ENCODE assay signal across 8 cellular contexts in the genomic region with DNA sequence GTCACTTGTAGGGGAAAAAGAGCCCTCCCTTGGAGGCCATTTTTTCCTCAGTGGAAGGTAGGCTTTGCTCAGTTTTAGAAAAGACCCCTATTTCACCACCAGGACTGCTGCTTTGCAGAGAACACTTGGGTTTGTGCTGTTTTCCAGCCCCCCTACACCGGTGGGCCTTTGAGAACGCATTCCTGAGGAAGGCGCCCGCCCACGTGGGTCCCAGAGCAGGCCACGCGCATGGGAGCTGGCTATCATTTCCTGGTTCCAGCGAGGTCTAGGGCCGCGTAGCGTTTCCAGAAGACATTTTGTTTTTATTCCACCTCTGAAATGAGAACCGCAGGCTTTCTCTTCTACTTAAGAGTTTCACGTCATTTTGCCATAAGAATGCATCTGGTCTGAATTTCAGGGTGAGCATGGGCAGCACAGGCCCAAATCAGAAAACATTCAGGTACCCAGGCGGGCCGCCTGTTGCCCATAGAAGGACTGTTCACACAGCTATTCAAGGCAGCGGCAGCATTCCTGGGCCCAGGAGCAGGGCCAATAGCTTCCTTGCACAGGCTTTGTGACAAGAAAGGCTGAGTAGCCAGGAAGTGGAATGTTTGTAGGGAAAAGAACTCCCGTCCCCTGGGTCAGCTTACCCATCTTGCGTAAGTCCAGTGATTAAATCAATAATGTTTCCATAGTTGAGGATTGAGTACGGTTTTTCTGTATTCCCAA. TPM values are rescaled to one million over a fixed set of nuclear protein-coding genes. Genes with fewer than 3 reads are reported as not detected.
DNase-seq lines count a peak whose midpoint lies in the region; ATAC-seq and TF ChIP-seq lines count a peak whose summit lies in the region.

No MANE protein-coding gene starts in this region.

- no peak for TF ChIP-seq CTCF in glutamatergic neuron (IDR thresholded peaks at IDR 0.05; ENCODE audit: partially characterized antibody, unreplicated experiment)
- TF ChIP-seq CTCF in neutrophil (IDR thresholded peaks at IDR 0.05), result no peak

- H3K4me1 ChIP-seq in neutrophil (ENCODE audit: control insufficient read depth in 1 of 2, insufficient read depth in 1 of 2, low read depth in 1 of 2, low read length in 1 of 2), result peaks cover 16 to 38% of the 10 kb centered on the region in 2 experiments

- DNase-seq in activated T-cell treated with anti-CD3 and anti-CD28 coated beads for 1 hour (ENCODE audit: low read depth) (peak; percentile 19), activated T-cell treated with anti-CD3 and anti-CD28 coated beads for 4 hours (no peak), glutamatergic neuron (no peak), NCI-H82 (lab: John Stamatoyannopoulos, UW) (no peak)
- no peak for DNase-seq in activated T-helper 2 cell treated with anti-CD3 and anti-CD28 coated beads, Interferon-gamma antibody, Interleukin-2, Interleukin-4, amounts not matched to agents 10 μg/mL and 5 μg/mL and 100 μg/mL, durations not matched to agents 14 hours and 24 hours and 36 hours (ENCODE audit: low spot score)

- ATAC-seq in GM19467 (IDR thresholded peaks at IDR 0.05; ENCODE audit: unreplicated experiment), result no peak
- no peak for ATAC-seq in GM21717 (IDR thresholded peaks at IDR 0.05; ENCODE audit: unreplicated experiment)

- H3K36me3 ChIP-seq in neutrophil, result peaks cover 2% of the 10 kb centered on the region

- peak overlapping the region; percentile 76 for H3K4me3 Mint-ChIP-seq in activated T-helper 2 cell treated with anti-CD3 and anti-CD28 coated beads, Interferon-gamma antibody, Interleukin-2, Interleukin-4, amounts not matched to agents 10 μg/mL and 5 μg/mL and 100 μg/mL, durations not matched to agents 14 hours and 24 hours and 36 hours (ENCODE audit: low read depth)
- H3K4me3 Mint-ChIP-seq in glutamatergic neuron (ENCODE audit: unreplicated experiment), result peak overlapping the region; percentile 76

- H3K4me3 ChIP-seq in neutrophil (ENCODE audit: low read depth in 1 of 2, low read length in 1 of 2), result peak overlapping the region; percentile 98 to 100

- intact Hi-C loops in activated T-helper 2 cell treated with anti-CD3 and anti-CD28 coated beads, Interferon-gamma antibody, Interleukin-2, Interleukin-4, amounts not matched to agents 10 μg/mL and 5 μg/mL and 100 μg/mL, durations not matched to agents 14 hours and 24 hours and 36 hours (cut with micrococcal nuclease), result loop anchor here (1.0 to 2.0 kb wide), 3 partner anchors 9 to 49 kb away; a partner anchor contains a TSS

- H3K27me3 Mint-ChIP-seq in activated T-helper 2 cell treated with anti-CD3 and anti-CD28 coated beads, Interferon-gamma antibody, Interleukin-2, Interleukin-4, amounts not matched to agents 10 μg/mL and 5 μg/mL and 100 μg/mL, durations not matched to agents 14 hours and 24 hours and 36 hours (ENCODE audit: low read depth), result no peaks in the 10 kb centered on the region
- H3K27me3 Mint-ChIP-seq in glutamatergic neuron (ENCODE audit: unreplicated experiment), result peaks cover 9% of the 10 kb centered on the region

- H3K36me3 Mint-ChIP-seq in activated T-helper 2 cell treated with anti-CD3 and anti-CD28 coated beads, Interferon-gamma antibody, Interleukin-2, Interleukin-4, amounts not matched to agents 10 μg/mL and 5 μg/mL and 100 μg/mL, durations not matched to agents 14 hours and 24 hours and 36 hours (ENCODE audit: low read depth), result peaks cover 23% of the 10 kb centered on the region
- H3K36me3 Mint-ChIP-seq in glutamatergic neuron (ENCODE audit: unreplicated experiment), result no peaks in the 10 kb centered on the region

- H3K9me3 ChIP-seq in neutrophil, result no peaks in the 10 kb centered on the region

- H3K27me3 ChIP-seq in neutrophil, result no peaks in the 10 kb centered on the region

- peak overlapping the region; percentile 94 for H3K27ac ChIP-seq in neutrophil

- H3K27ac Mint-ChIP-seq in activated T-helper 2 cell treated with anti-CD3 and anti-CD28 coated beads, Interferon-gamma antibody, Interleukin-2, Interleukin-4, amounts not matched to agents 10 μg/mL and 5 μg/mL and 100 μg/mL, durations not matched to agents 14 hours and 24 hours and 36 hours, result peak overlapping the region; percentile 92
- H3K27ac Mint-ChIP-seq in glutamatergic neuron (ENCODE audit: unreplicated experiment), result peak overlapping the region; percentile 75

- H3K4me1 Mint-ChIP-seq in activated T-helper 2 cell treated with anti-CD3 and anti-CD28 coated beads, Interferon-gamma antibody, Interleukin-2, Interleukin-4, amounts not matched to agents 10 μg/mL and 5 μg/mL and 100 μg/mL, durations not matched to agents 14 hours and 24 hours and 36 hours (ENCODE audit: low read depth), result peaks cover 19% of the 10 kb centered on the region
- H3K4me1 Mint-ChIP-seq in glutamatergic neuron (ENCODE audit: low read depth, unreplicated experiment), result peaks cover 22% of the 10 kb centered on the region

- no peaks in the 10 kb centered on the region for H3K9me3 Mint-ChIP-seq in activated T-helper 2 cell treated with anti-CD3 and anti-CD28 coated beads, Interferon-gamma antibody, Interleukin-2, Interleukin-4, amounts not matched to agents 10 μg/mL and 5 μg/mL and 100 μg/mL, durations not matched to agents 14 hours and 24 hours and 36 hours
- peaks cover 13% of the 10 kb centered on the region for H3K9me3 Mint-ChIP-seq in glutamatergic neuron (ENCODE audit: unreplicated experiment)

RNA-seq across cellular contexts. Expression of a gene that starts 1.3 kb away (rescaled TPM):
- total RNA-seq in activated T-helper 2 cell treated with anti-CD3 and anti-CD28 coated beads, Interferon-gamma antibody, Interleukin-2, Interleukin-4, amounts not matched to agents 10 μg/mL and 5 μg/mL and 100 μg/mL, durations not matched to agents 14 hours and 24 hours and 36 hours, result 21.3 and 22.6 TPM in 2 replicates
- 9.2 TPM for total RNA-seq in glutamatergic neuron (ENCODE audit: unreplicated experiment)

RNA-seq across cellular contexts. Expression of a gene that starts 9.5 kb away (rescaled TPM):
- 19.7 and 20.4 TPM in 2 replicates for total RNA-seq in activated T-helper 2 cell treated with anti-CD3 and anti-CD28 coated beads, Interferon-gamma antibody, Interleukin-2, Interleukin-4, amounts not matched to agents 10 μg/mL and 5 μg/mL and 100 μg/mL, durations not matched to agents 14 hours and 24 hours and 36 hours
- 13.2 TPM for total RNA-seq in glutamatergic neuron (ENCODE audit: unreplicated experiment)

RNA-seq across cellular contexts. Expression of a gene that starts 20.7 kb away (rescaled TPM):
- 23.2 and 24.1 TPM in 2 replicates for total RNA-seq in activated T-helper 2 cell treated with anti-CD3 and anti-CD28 coated beads, Interferon-gamma antibody, Interleukin-2, Interleukin-4, amounts not matched to agents 10 μg/mL and 5 μg/mL and 100 μg/mL, durations not matched to agents 14 hours and 24 hours and 36 hours
- 30.2 TPM for total RNA-seq in glutamatergic neuron (ENCODE audit: unreplicated experiment)

RNA-seq across cellular contexts. Expression of a gene that starts 24.2 kb away (rescaled TPM):
- 26.3 and 28.0 TPM in 2 replicates for total RNA-seq in activated T-helper 2 cell treated with anti-CD3 and anti-CD28 coated beads, Interferon-gamma antibody, Interleukin-2, Interleukin-4, amounts not matched to agents 10 μg/mL and 5 μg/mL and 100 μg/mL, durations not matched to agents 14 hours and 24 hours and 36 hours
- 39.0 TPM for total RNA-seq in glutamatergic neuron (ENCODE audit: unreplicated experiment)

RNA-seq across cellular contexts. Expression of a gene that starts 48.9 kb away (rescaled TPM):
- not detected in 2 replicates for total RNA-seq in activated T-helper 2 cell treated with anti-CD3 and anti-CD28 coated beads, Interferon-gamma antibody, Interleukin-2, Interleukin-4, amounts not matched to agents 10 μg/mL and 5 μg/mL and 100 μg/mL, durations not matched to agents 14 hours and 24 hours and 36 hours
- total RNA-seq in glutamatergic neuron (ENCODE audit: unreplicated experiment), result not detected
